13 cellular contexts compared by ENCODE assay signal in genomic region chr21:41786521-41786987, GRCh38. TPM values are rescaled to one million over a fixed set of nuclear protein-coding genes. Genes with fewer than 3 reads are reported as not detected.
DNase-seq lines count a peak whose midpoint lies in the region; ATAC-seq and TF ChIP-seq lines count a peak whose summit lies in the region.
"Had no signal": no experiment of that assay in that cellular context is flagged by ENCODE, and none has a peak within 500 bp of the region (broad histone marks: within the 10 kb centered on the region; RNA-seq: fewer than 3 reads in every experiment).

No MANE protein-coding gene starts in this region.

- ATAC-seq in body of pancreas (peak; percentile 53), omental fat pad (ENCODE audit: low FRiP score) (no peak)

- peaks cover 7% of the 10 kb centered on the region for H3K36me3 Mint-ChIP-seq in Calu3 (ENCODE audit: insufficient read depth, unreplicated experiment)
- H3K36me3 Mint-ChIP-seq: CD4-positive, alpha-beta memory T cell; neural progenitor cell had no signal

- intact Hi-C loops in Calu3 (cut with micrococcal nuclease; ENCODE audit: unreplicated experiment) (no loop called here), body of pancreas (cut with DNase I) (no loop called here)

- H3K4me3 Mint-ChIP-seq in Calu3 (ENCODE audit: low read depth, unreplicated experiment), result peak overlapping the region; percentile 24
- H3K4me3 Mint-ChIP-seq: CD4-positive, alpha-beta memory T cell; neural progenitor cell had no signal

- TF ChIP-seq CTCF in Calu3 (IDR thresholded peaks at IDR 0.05; ENCODE audit: unreplicated experiment) (no peak), body of pancreas (IDR thresholded peaks at IDR 0.05) (no peak), omental fat pad (IDR thresholded peaks at IDR 0.05) (no peak), tibial nerve (IDR thresholded peaks at IDR 0.05) (no peak)

- peak; percentile 15 for DNase-seq in Calu3
- DNase-seq in LHCN-M2 (ENCODE audit: low read depth), result peak; percentile 49
- DNase-seq in body of pancreas, result peak in 3 of 4 donors; percentile 57 to 63 (median 62)
- peak; percentile 29 for DNase-seq in myocyte (ENCODE audit: low read depth)
- DNase-seq in omental fat pad (ENCODE audit: low spot score), result no peak
- no peak for DNase-seq in tibial nerve (ENCODE audit: low spot score in 2 of 2)
- DNase-seq in activated T-cell treated with anti-CD3 and anti-CD28 coated beads, Interleukin-2, amount 50 U/mL, for 48 hours, result no peak
- no peak for DNase-seq in activated CD8-positive, alpha-beta memory T cell treated with anti-CD3 and anti-CD28 coated beads, Interleukin-2, amount 50 U/mL, for 48 hours
- DNase-seq: CD4-positive, alpha-beta memory T cell; NCI-H2227 treated with DMSO at 0.1 percent for 48 hours; stimulated activated CD4-positive, alpha-beta T cell treated with anti-CD3 and anti-CD28 coated beads, Interleukin-15, amount 100 ng/mL, for 24 hours; stimulated activated naive CD4-positive, alpha-beta T cell had no signal

- peaks cover 2% of the 10 kb centered on the region for H3K9me3 Mint-ChIP-seq in Calu3 (ENCODE audit: low read depth, unreplicated experiment)

- TF ChIP-seq POLR2A in body of pancreas (IDR thresholded peaks at IDR 0.05), result no peak
- TF ChIP-seq POLR2A in tibial nerve (IDR thresholded peaks at IDR 0.05), result no peak

- H3K27ac ChIP-seq in body of pancreas (peak overlapping the region in 3 of 4 donors; percentile 12 to 27 (median 21)), tibial nerve (no peak overlapping the region)
- H3K27ac ChIP-seq: neural progenitor cell had no signal

- H3K4me1 Mint-ChIP-seq in Calu3 (ENCODE audit: low read depth, unreplicated experiment), result peaks cover 32% of the 10 kb centered on the region

- H3K9me3 ChIP-seq in body of pancreas, result no peaks in the 10 kb centered on the region
- no peaks in the 10 kb centered on the region for H3K9me3 ChIP-seq in tibial nerve

- H3K4me1 ChIP-seq in body of pancreas (peaks cover 6% of the 10 kb centered on the region), tibial nerve (no peaks in the 10 kb centered on the region)
- H3K4me1 ChIP-seq: neural progenitor cell had no signal

- 31 to 39% methylated on average over 13 of the region's 13 CpGs for WGBS in body of pancreas, 2 donors
- 28 to 37% methylated on average over 13 of the region's 13 CpGs for WGBS in tibial nerve, 2 donors

- H3K36me3 ChIP-seq in body of pancreas (replicated peaks in 1 of 2; ENCODE audit: insufficient read depth in 1 of 2, low read depth in 2 of 2), result no peaks in the 10 kb centered on the region
- H3K36me3 ChIP-seq in tibial nerve, result no peaks in the 10 kb centered on the region
- H3K36me3 ChIP-seq: neural progenitor cell had no signal

- no peak overlapping the region for H3K4me3 ChIP-seq in body of pancreas
- H3K4me3 ChIP-seq in tibial nerve, result no peak overlapping the region
- H3K4me3 ChIP-seq: neural progenitor cell had no signal

- CTCF ChIA-PET in Calu3 (lab: Charles Lee), result interaction anchor here (0.7 kb wide), 1 partner anchor 18 kb away, joined by 4 read pairs; no protein-coding TSS in a partner anchor

- no peaks in the 10 kb centered on the region for H3K27me3 ChIP-seq in body of pancreas
- H3K27me3 ChIP-seq in tibial nerve, result peaks cover 0 to 66% of the 10 kb centered on the region in 2 donors
- H3K27me3 ChIP-seq: neural progenitor cell had no signal

- no peak overlapping the region for H3K27ac Mint-ChIP-seq in Calu3 (ENCODE audit: unreplicated experiment)
- H3K27ac Mint-ChIP-seq: CD4-positive, alpha-beta memory T cell; neural progenitor cell had no signal

- no TSS peak for BruUV-seq in Calu3 (replicated peaks; lab: Mats Ljungman, UMichigan)

- TF ChIP-seq EP300 in tibial nerve (IDR thresholded peaks at IDR 0.05), result no peak

- H3K27me3 Mint-ChIP-seq in Calu3 (ENCODE audit: unreplicated experiment), result no peaks in the 10 kb centered on the region

RNA-seq across cellular contexts. Expression of gene RIPK4, which starts 19.7 kb away (rescaled TPM):
- total RNA-seq in Calu3 (2022), result 30.0 and 30.3 TPM in 2 replicates
- not detected in 2 replicates for total RNA-seq in LHCN-M2 (2014; rRNA removed)
- polyA plus RNA-seq in LHCN-M2 (2012), result not detected
- 10 to 100 TPM; 14.5 to 18.1 TPM for total RNA-seq in body of pancreas
- not detected in 2 replicates for total RNA-seq in myocyte
- not detected for polyA plus RNA-seq in myocyte (2012)
- 10 to 100 TPM in 1 of 4 donors, 1 to 10 TPM in 2, not detected in 1; 2.5 to 17.7 (median 4.9) TPM for total RNA-seq in omental fat pad
- total RNA-seq in tibial nerve, result 1 to 10 TPM in 3 of 4 donors, under 1 TPM in 1; 0.66 to 1.6 (median 1.2) TPM

Comparison
In these comparisons a context has a peak if more than half of its experiments do, and no peak if none do; other contexts are left out.
1. DNase-seq: peak in Calu3 (single experiment), LHCN-M2 (single experiment), body of pancreas (3 of 4) and myocyte (single experiment); none in omental fat pad (single experiment), tibial nerve (0 of 2), activated T-cell treated with anti-CD3 and anti-CD28 coated beads, Interleukin-2, amount 50 U/mL, for 48 hours (0 of 2) and activated CD8-positive, alpha-beta memory T cell treated with anti-CD3 and anti-CD28 coated beads, Interleukin-2, amount 50 U/mL, for 48 hours (single experiment).
2. H3K27ac ChIP-seq: peak in body of pancreas (3 of 4); none in tibial nerve (0 of 4).